1 cellular context compared by ENCODE assay signal in genomic region chr16:10964891-10965326, GRCh38.
TF ChIP-seq lines count a peak whose summit lies in the region.

No MANE protein-coding gene starts in this region.

TF ChIP-seq in HepG2, 621 proteins besides CTCF, POLR2A, EP300 and RAD21 (continued from another document):
- no peak for TF ChIP-seq EZH2 (conservative IDR thresholded peaks at IDR 0.05; ENCODE audit: low read depth, low read length)
- TF ChIP-seq, protein P1, sequence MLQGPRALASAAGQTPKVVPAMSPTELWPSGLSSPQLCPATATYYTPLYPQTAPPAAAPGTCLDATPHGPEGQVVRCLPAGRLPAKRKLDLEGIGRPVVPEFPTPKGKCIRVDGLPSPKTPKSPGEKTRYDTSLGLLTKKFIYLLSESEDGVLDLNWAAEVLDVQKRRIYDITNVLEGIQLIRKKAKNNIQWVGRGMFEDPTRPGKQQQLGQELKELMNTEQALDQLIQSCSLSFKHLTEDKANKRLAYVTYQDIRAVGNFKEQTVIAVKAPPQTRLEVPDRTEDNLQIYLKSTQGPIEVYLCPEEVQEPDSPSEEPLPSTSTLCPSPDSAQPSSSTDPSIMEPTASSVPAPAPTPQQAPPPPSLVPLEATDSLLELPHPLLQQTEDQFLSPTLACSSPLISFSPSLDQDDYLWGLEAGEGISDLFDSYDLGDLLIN (CRISPR knock-in tag; IDR thresholded peaks at IDR 0.05; ENCODE audit: borderline replicate concordance): no peak
